Comparison of ENCODE assay signal across 1 cellular context in genomic region chr7:141945356-141945755, GRCh38.
TF ChIP-seq lines count a peak whose summit lies in the region.

No MANE protein-coding gene starts in this region.

TF ChIP-seq in GM23338, 12 proteins besides CTCF, POLR2A, EP300 and RAD21 (continued from another document):
- TF ChIP-seq REST (IDR thresholded peaks at IDR 0.05; ENCODE audit: unreplicated experiment) (no peak), STAT1 (IDR thresholded peaks at IDR 0.05; ENCODE audit: unreplicated experiment) (no peak), CREB1 (CRISPR knock-in tag; IDR thresholded peaks at IDR 0.05; ENCODE audit: low read depth) (no peak), ZNF331 (CRISPR knock-in tag; IDR thresholded peaks at IDR 0.05; ENCODE audit: low read depth) (no peak), ETS1 (IDR thresholded peaks at IDR 0.05) (no peak), ZNF114 (CRISPR knock-in tag; IDR thresholded peaks at IDR 0.05) (no peak)
